In the genomic region with DNA sequence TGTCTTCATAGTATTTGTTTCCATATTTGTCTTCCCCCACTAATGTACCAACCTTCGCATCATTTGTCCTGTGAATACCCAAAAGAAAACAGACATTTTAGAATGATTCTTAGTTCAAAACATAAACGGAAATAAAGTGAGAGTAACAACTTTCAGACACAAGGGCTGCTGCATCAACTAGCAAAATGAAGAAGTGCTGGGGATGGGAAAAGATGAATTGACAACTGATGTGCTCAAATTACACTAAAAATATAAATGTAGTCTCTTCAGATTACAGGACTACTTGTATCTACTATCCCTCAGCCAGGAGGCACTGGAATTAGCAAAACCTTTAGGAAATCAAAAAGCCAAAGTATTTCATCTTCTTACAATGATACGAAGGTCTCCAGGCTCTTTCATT, we compare ENCODE assay signal across 8 cellular contexts. TPM values are rescaled to one million over a fixed set of nuclear protein-coding genes. Genes with fewer than 3 reads are reported as not detected.
DNase-seq lines count a peak whose midpoint lies in the region; ATAC-seq and TF ChIP-seq lines count a peak whose summit lies in the region.

No MANE protein-coding gene starts in this region.

- H3K14ac ChIP-seq in mesenchymal stem cell (ENCODE audit: low read length in 2 of 2), result no peak overlapping the region

- no peak overlapping the region for H4K8ac ChIP-seq in mesenchymal stem cell (ENCODE audit: low read length)

- H3K9ac ChIP-seq in mesenchymal stem cell (ENCODE audit: low read length), result peak overlapping the region; percentile 90

- no peak overlapping the region for H2BK120ac ChIP-seq in mesenchymal stem cell (ENCODE audit: low read depth, low read length)

- H2AK5ac ChIP-seq in mesenchymal stem cell (ENCODE audit: low read length, severe bottlenecking), result no peak overlapping the region

- no peak overlapping the region for H4K91ac ChIP-seq in mesenchymal stem cell (ENCODE audit: low read length)

- peak overlapping the region; percentile 72 for H3K4me2 ChIP-seq in mesenchymal stem cell (ENCODE audit: low read length, poor library complexity, severe bottlenecking)

- ATAC-seq in Right ventricle myocardium inferior, result no peak
- no peak for ATAC-seq in GM19463 (IDR thresholded peaks at IDR 0.05; ENCODE audit: unreplicated experiment)
- ATAC-seq in HG03571 (IDR thresholded peaks at IDR 0.05; ENCODE audit: unreplicated experiment), result no peak

- H3K27me3 ChIP-seq in right atrium auricular region, result no peaks in the 10 kb centered on the region
- H3K27me3 ChIP-seq in mesenchymal stem cell (ENCODE audit: control insufficient read depth in 1 of 2, insufficient read depth in 1 of 2, low read length in 2 of 2), result no peaks in the 10 kb centered on the region
- H3K27me3 ChIP-seq in vagina, result no peaks in the 10 kb centered on the region

- H3K27ac ChIP-seq in right atrium auricular region (peak overlapping the region; percentile 86 to 88), mesenchymal stem cell (ENCODE audit: low read length, poor library complexity, severe bottlenecking) (peak overlapping the region; percentile 87), vagina (peak overlapping the region; percentile 84)

- H3K23ac ChIP-seq in mesenchymal stem cell (ENCODE audit: low read length in 2 of 2), result no peak overlapping the region

- TF ChIP-seq POLR2A in vagina (IDR thresholded peaks at IDR 0.05), result no peak

- TF ChIP-seq CTCF in right atrium auricular region (IDR thresholded peaks at IDR 0.05), result no peak
- no peak for TF ChIP-seq CTCF in astrocyte of the spinal cord (IDR thresholded peaks at IDR 0.05; ENCODE audit: low read depth, low read length)
- TF ChIP-seq CTCF in vagina (IDR thresholded peaks at IDR 0.05), result no peak

- H3K79me1 ChIP-seq in mesenchymal stem cell (replicated peaks; ENCODE audit: low read length, poor library complexity, severe bottlenecking), result peaks cover 4% of the 10 kb centered on the region

- no peak overlapping the region for H3K4ac ChIP-seq in mesenchymal stem cell (ENCODE audit: low read depth in 1 of 2, low read length in 2 of 2)

- DNase-seq in right atrium auricular region (ENCODE audit: low spot score) (no peak), Right ventricle myocardium inferior (ENCODE audit: missing footprints) (no peak), astrocyte of the spinal cord (ENCODE audit: low read depth, low spot score) (no peak), mesenchymal stem cell (no peak), vagina (ENCODE audit: extremely low spot score in 2 of 2) (no peak), H4 (ENCODE audit: low spot score) (no peak)

- H3K9me3 ChIP-seq in right atrium auricular region (peaks cover 0 to 3% of the 10 kb centered on the region in 2 donors), mesenchymal stem cell (ENCODE audit: control insufficient read depth, low read length) (no peaks in the 10 kb centered on the region), vagina (no peaks in the 10 kb centered on the region)

- H2BK5ac ChIP-seq in mesenchymal stem cell (ENCODE audit: low read depth, low read length, poor library complexity, severe bottlenecking), result no peak overlapping the region

- WGBS in mesenchymal stem cell, result 0% methylated on average over 1 of the region's 3 CpGs

- no peak overlapping the region for H2AFZ ChIP-seq in mesenchymal stem cell (ENCODE audit: low read depth, low read length)

- no peak overlapping the region for H2BK15ac ChIP-seq in mesenchymal stem cell (ENCODE audit: low read depth, poor library complexity, severe bottlenecking)

- no peak overlapping the region for H2BK12ac ChIP-seq in mesenchymal stem cell (ENCODE audit: low read length in 2 of 2)

- H3K4me3 ChIP-seq in right atrium auricular region, result peak overlapping the region; percentile 74 to 83
- H3K4me3 ChIP-seq in astrocyte of the spinal cord (ENCODE audit: low read depth, low read length), result peak overlapping the region; percentile 78
- H3K4me3 ChIP-seq in mesenchymal stem cell (ENCODE audit: insufficient read depth in 1 of 2, low read depth in 1 of 2, low read length in 2 of 2), result peak overlapping the region; percentile 82 to 90
- H3K4me3 ChIP-seq in vagina, result peak overlapping the region; percentile 72 to 82

- H3K18ac ChIP-seq in mesenchymal stem cell (ENCODE audit: low read depth in 1 of 2, low read length in 2 of 2), result peak overlapping the region in 1 of 2 experiments; percentile 64

- H3K4me1 ChIP-seq in right atrium auricular region (peaks cover 0 to 19% of the 10 kb centered on the region in 2 donors), mesenchymal stem cell (ENCODE audit: control insufficient read depth, insufficient read depth, low read depth, low read length) (peaks cover 7% of the 10 kb centered on the region), vagina (peaks cover 39% of the 10 kb centered on the region)

- H3K36me3 ChIP-seq in right atrium auricular region (peaks cover 11% of the 10 kb centered on the region), mesenchymal stem cell (ENCODE audit: control insufficient read depth in 1 of 2, insufficient read depth in 2 of 2, low read depth in 1 of 2, low read length in 2 of 2) (peaks cover 10 to 18% of the 10 kb centered on the region in 2 experiments), vagina (no peaks in the 10 kb centered on the region)

- intact Hi-C loops in Right ventricle myocardium inferior (cut with DNase I) (no loop called here), vagina (cut with DNase I) (no loop called here)

- in situ Hi-C loops in astrocyte of the spinal cord (cut with HindIII; ENCODE audit: low sequenced_read_pairs), result no loop called here

RNA-seq across cellular contexts. Expression of a gene that starts 0.7 kb away (rescaled TPM):
- 100 to 1,000 TPM; 378 to 472 TPM for total RNA-seq in right atrium auricular region
- total RNA-seq in Right ventricle myocardium inferior, result 379 TPM
- polyA plus RNA-seq in mesenchymal stem cell (2013, experiment 1 of 2), result 219 TPM
- 217 TPM for polyA plus RNA-seq in mesenchymal stem cell (2013, experiment 2 of 2)
- total RNA-seq in vagina, result 79.3 TPM
- 413 and 426 TPM in 2 replicates for total RNA-seq in H4 (2014; rRNA removed; shearing (Covaris generic))
